Comparison of ENCODE assay signal across 9 cellular contexts in the genomic region with DNA sequence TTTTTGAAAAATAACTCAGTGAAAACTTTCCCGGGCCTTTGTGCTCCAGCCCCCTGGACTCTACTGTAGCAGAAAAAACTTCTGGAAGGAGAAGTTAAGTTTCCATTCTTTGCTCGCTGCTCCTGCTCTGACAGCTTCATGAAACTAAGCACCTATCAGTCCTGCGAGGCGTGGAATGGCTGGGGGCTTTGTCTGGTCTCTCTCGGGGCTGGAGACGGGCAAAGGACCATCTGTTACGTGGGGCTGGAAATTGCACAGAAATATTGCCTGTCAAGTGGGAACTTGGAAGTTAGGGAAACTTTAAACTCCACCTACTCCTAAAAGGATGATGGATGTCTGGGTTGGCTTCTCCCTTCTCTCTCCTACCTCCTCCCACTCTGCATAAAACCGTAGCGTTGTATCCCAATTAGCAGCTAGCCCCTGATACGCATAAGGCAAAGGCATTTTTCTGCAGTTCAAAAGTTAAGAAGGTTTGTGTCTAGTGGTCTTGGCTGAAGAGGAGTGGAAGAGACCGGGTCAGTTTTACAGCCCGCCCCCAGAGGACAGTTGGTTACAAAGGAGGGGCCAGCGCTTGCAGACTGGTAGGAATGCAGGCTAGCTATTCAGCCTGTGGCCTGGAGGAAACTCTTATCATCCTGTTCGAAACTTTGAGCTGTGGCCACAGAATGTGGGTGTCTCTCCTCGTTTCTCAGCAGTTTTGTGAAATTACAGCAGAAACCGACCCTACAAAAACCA. TPM values are rescaled to one million over a fixed set of nuclear protein-coding genes. Genes with fewer than 3 reads are reported as not detected.
DNase-seq lines count a peak whose midpoint lies in the region; ATAC-seq and TF ChIP-seq lines count a peak whose summit lies in the region.
"Had no signal": no experiment of that assay in that cellular context is flagged by ENCODE, and none has a peak within 500 bp of the region (broad histone marks: within the 10 kb centered on the region; RNA-seq: fewer than 3 reads in every experiment).

No MANE protein-coding gene starts in this region.

- DNase-seq in NCI-H748 (lab: John Stamatoyannopoulos, UW; ENCODE audit: unreplicated experiment) (peak; percentile 49), NCI-H748 treated with DMSO at 0.1 percent for 48 hours (lab: John Stamatoyannopoulos, UW) (no peak), endodermal cell (peak; percentile 86), medulla oblongata (ENCODE audit: extremely low spot score) (peak; percentile 76), upper lobe of right lung (peak; percentile 49), NCI-H2227 (lab: John Stamatoyannopoulos, UW; ENCODE audit: unreplicated experiment) (no peak)

- intact Hi-C loops in upper lobe of right lung (cut with DNase I) = no loop called here

- H3K36me3 Mint-ChIP-seq in endodermal cell (ENCODE audit: low read depth) = no peaks in the 10 kb centered on the region

- H3K27me3 Mint-ChIP-seq in endodermal cell (ENCODE audit: insufficient read depth) = peaks cover 5% of the 10 kb centered on the region

- H3K4me1 Mint-ChIP-seq in endodermal cell = peaks cover 35% of the 10 kb centered on the region

- H3K36me3 ChIP-seq in endodermal cell (ENCODE audit: control insufficient read depth, insufficient read depth, low read length) (no peaks in the 10 kb centered on the region), upper lobe of right lung (no peaks in the 10 kb centered on the region)
- H3K36me3 ChIP-seq: BLaER1 had no signal

- H3K9me3 ChIP-seq in endodermal cell (ENCODE audit: control insufficient read depth, low read length) (no peaks in the 10 kb centered on the region), upper lobe of right lung (no peaks in the 10 kb centered on the region)

- H3K27me3 ChIP-seq in endodermal cell (ENCODE audit: control insufficient read depth, insufficient read depth, low read length, poor library complexity, severe bottlenecking) = no peaks in the 10 kb centered on the region
- H3K27me3 ChIP-seq in upper lobe of right lung = no peaks in the 10 kb centered on the region
- H3K27me3 ChIP-seq: BLaER1 had no signal

- no peaks in the 10 kb centered on the region for H3K4me1 ChIP-seq in endodermal cell (ENCODE audit: control insufficient read depth, insufficient read depth, low read length)
- H3K4me1 ChIP-seq in upper lobe of right lung = peaks cover 5% of the 10 kb centered on the region
- H3K4me1 ChIP-seq: BLaER1 had no signal

- H3K9me3 Mint-ChIP-seq in endodermal cell = no peaks in the 10 kb centered on the region

- ATAC-seq in upper lobe of right lung = peak; percentile 47
- ATAC-seq in GM18907 (IDR thresholded peaks at IDR 0.05; ENCODE audit: unreplicated experiment) = no peak
- no peak for ATAC-seq in HG02938 (IDR thresholded peaks at IDR 0.05; ENCODE audit: unreplicated experiment)

- 2 to 7% methylated on average over 8 to 16 of the region's 16 CpGs for WGBS in endodermal cell (ENCODE audit: insufficient coverage in 1 of 2, insufficient read length in 1 of 2), 2 experiments

- TF ChIP-seq CTCF in endodermal cell (conservative IDR thresholded peaks at IDR 0.05) (peak; percentile 52), upper lobe of right lung (IDR thresholded peaks at IDR 0.05) (no peak)

- peak overlapping the region; percentile 81 for H3K27ac Mint-ChIP-seq in endodermal cell

- H3K4me3 ChIP-seq in endodermal cell (ENCODE audit: low read length) = peak overlapping the region; percentile 92
- peak overlapping the region; percentile 64 for H3K4me3 ChIP-seq in upper lobe of right lung
- H3K4me3 ChIP-seq: BLaER1 had no signal

- peak overlapping the region; percentile 79 for H3K27ac ChIP-seq in endodermal cell (ENCODE audit: low read depth, low read length)
- H3K27ac ChIP-seq in upper lobe of right lung = peak overlapping the region; percentile 75
- H3K27ac ChIP-seq: BLaER1 had no signal

- peak overlapping the region; percentile 3 for H3K9ac ChIP-seq in endodermal cell (ENCODE audit: extremely low read depth, low read length, poor library complexity, severe bottlenecking)
- H3K9ac ChIP-seq: BLaER1 had no signal

- H3K4me3 Mint-ChIP-seq in endodermal cell = peak overlapping the region; percentile 70

RNA-seq across cellular contexts. Expression of gene FBXL7, which starts 1.2 kb away (rescaled TPM):
- total RNA-seq in endodermal cell (10 to 100 TPM; 12.9 to 13.2 TPM), upper lobe of right lung (13.3 TPM)
- 19.4 TPM for polyA plus RNA-seq in endodermal cell (2013, experiment 1 of 2)
- polyA plus RNA-seq in endodermal cell (2013, experiment 2 of 2) = 19.3 TPM

Comparison
In these comparisons a context has a peak if more than half of its experiments do, and no peak if none do; other contexts are left out.
1. DNase-seq: peak in NCI-H748 (single experiment), endodermal cell (single experiment), medulla oblongata (single experiment) and upper lobe of right lung (single experiment); none in NCI-H748 treated with DMSO at 0.1 percent for 48 hours (single experiment) and NCI-H2227 (single experiment).